1 cellular context compared by ENCODE assay signal in genomic region chr21:27721675-27722074, GRCh38.
TF ChIP-seq lines count a peak whose summit lies in the region.

No MANE protein-coding gene starts in this region.

TF ChIP-seq in H1, 55 proteins besides CTCF, POLR2A, EP300 and RAD21:
- TF ChIP-seq HDAC2 (IDR thresholded peaks at IDR 0.05; ENCODE audit: borderline replicate concordance in 1 of 2, low read depth in 2 of 2, low read length in 2 of 2) (no peak), SAP30 (IDR thresholded peaks at IDR 0.05; ENCODE audit: insufficient read depth, insufficient replicate concordance, low read length) (no peak)
